Comparison of ENCODE assay signal across 9 cellular contexts in the genomic region with DNA sequence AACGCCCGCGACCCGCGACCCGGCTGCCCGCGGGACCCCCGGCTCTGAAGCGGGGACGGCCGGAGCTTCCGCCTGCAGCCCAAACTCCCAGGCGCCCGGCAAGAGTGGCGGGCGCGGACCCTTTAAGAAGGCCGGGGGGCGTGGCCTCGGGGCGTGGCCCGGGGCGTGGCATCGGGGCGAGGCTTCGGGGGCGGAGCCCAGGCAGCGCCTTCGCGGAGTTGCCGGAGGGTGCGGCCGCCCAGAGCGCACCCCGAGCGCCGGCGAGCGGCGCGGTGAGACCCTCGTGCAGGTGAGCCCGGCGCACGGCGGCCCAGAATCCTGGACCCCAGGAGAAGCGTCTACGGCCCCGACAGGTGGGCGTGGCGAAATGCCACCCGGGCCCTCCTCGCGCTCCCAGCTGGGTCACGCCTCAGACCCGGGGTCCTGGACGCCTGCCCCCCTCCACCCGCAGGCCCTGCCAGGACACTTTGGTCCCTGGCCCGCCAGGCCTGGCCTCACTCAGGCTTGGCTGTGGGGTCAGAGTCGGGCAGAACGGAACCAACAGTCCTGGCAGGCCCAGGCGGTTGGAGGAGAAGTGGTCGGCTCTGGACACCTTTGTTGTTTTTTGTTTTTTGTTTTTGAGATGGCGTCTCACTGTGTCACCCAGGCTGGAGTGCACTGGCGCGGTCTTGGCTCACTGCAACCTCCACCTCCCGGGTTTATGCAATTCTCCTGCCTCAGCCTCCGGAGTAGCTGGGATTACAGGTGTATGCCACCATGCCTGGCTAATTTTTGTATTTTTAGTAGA. TPM values are rescaled to one million over a fixed set of nuclear protein-coding genes. Genes with fewer than 3 reads are reported as not detected.
DNase-seq lines count a peak whose midpoint lies in the region; ATAC-seq, FAIRE-seq and TF ChIP-seq lines count a peak whose summit lies in the region.
"Had no signal": no experiment of that assay in that cellular context is flagged by ENCODE, and none has a peak within 500 bp of the region (broad histone marks: within the 10 kb centered on the region; RNA-seq: fewer than 3 reads in every experiment).

No MANE protein-coding gene starts in this region.

- peak overlapping the region; percentile 43 for H3K4me3 ChIP-seq in bronchial epithelial cell (ENCODE audit: low read depth, low read length)
- peak overlapping the region; percentile 38 to 61 (median 57) for H3K4me3 ChIP-seq in keratinocyte (ENCODE audit: control insufficient read depth in 2 of 3, extremely low read depth in 1 of 3, insufficient read depth in 2 of 3, low read depth in 1 of 3, low read length in 3 of 3)

- no peak; the same call in 1 of the 2 replicates for TF ChIP-seq CTCF in WTC11 (IDR thresholded peaks at IDR 0.05)
- no peak for TF ChIP-seq CTCF in bronchial epithelial cell (IDR thresholded peaks at IDR 0.05; ENCODE audit: insufficient read depth, low read length, severe bottlenecking)
- TF ChIP-seq CTCF in keratinocyte (optimal IDR thresholded peaks at IDR 0.05 in 1 of 3, IDR thresholded peaks at IDR 0.05 in 1 of 3, conservative IDR thresholded peaks at IDR 0.05 in 1 of 3; ENCODE audit: extremely low read depth in 1 of 3, insufficient read depth in 2 of 3, low read length in 3 of 3): no peak

- dilution Hi-C loops in keratinocyte (cut with MboI; ENCODE audit: extremely low pct_ligation_motif_present, low sequenced_read_pairs): no loop called here

- peak overlapping the region; percentile 82 for H3K4me2 ChIP-seq in keratinocyte (ENCODE audit: control insufficient read depth, extremely low read depth, insufficient read depth, low read depth, low read length)

- H3K9ac ChIP-seq in keratinocyte (ENCODE audit: control insufficient read depth, extremely low read depth, insufficient read depth, low read length): no peak overlapping the region

- peaks cover 24% of the 10 kb centered on the region for H3K4me1 ChIP-seq in keratinocyte (ENCODE audit: control insufficient read depth, extremely low read depth, insufficient read depth, low read length)

- H3K36me3 ChIP-seq in bronchial epithelial cell (ENCODE audit: control insufficient read depth, insufficient read depth, low read length) (peaks cover 2% of the 10 kb centered on the region), keratinocyte (ENCODE audit: control insufficient read depth in 2 of 2, extremely low read depth in 1 of 2, insufficient read depth in 2 of 2, low read length in 2 of 2) (peaks cover under 1 to 7% of the 10 kb centered on the region in 2 experiments)

- H3K27ac Mint-ChIP-seq in WTC11: no peak overlapping the region

- H3K36me3 Mint-ChIP-seq in WTC11: no peaks in the 10 kb centered on the region

- H3K9me3 Mint-ChIP-seq in WTC11: no peaks in the 10 kb centered on the region

- FAIRE-seq in bronchial epithelial cell (lab: Jason Lieb, UNC) (no peak), keratinocyte (lab: Jason Lieb, UNC) (no peak)
- FAIRE-seq: A204.1 had no signal

- H3K4me3 Mint-ChIP-seq in WTC11: peak overlapping the region; percentile 57

- H3K9me1 ChIP-seq in keratinocyte (ENCODE audit: control insufficient read depth, extremely low read depth, insufficient read depth, low read length): no peaks in the 10 kb centered on the region

- H3K79me2 ChIP-seq in keratinocyte (ENCODE audit: control insufficient read depth, insufficient read depth, low read length): no peaks in the 10 kb centered on the region

- POLR2A ChIA-PET in WTC11 (lab: Charles Lee): interaction anchor here (0.6 kb wide), 2 partner anchors 72 to 876 kb away, joined by 3 to 5 read pairs; no protein-coding TSS in a partner anchor

- H3K27me3 ChIP-seq in bronchial epithelial cell (ENCODE audit: control insufficient read depth, insufficient read depth, low read length) (peaks cover 1% of the 10 kb centered on the region), keratinocyte (ENCODE audit: control insufficient read depth, extremely low read depth, insufficient read depth, low read length) (peaks cover 31% of the 10 kb centered on the region)

- peak; percentile 94 for DNase-seq in DMS 273 (lab: John Stamatoyannopoulos, UW; ENCODE audit: unreplicated experiment)
- DNase-seq in DMS 273 treated with DMSO at 0.1 percent for 48 hours (lab: John Stamatoyannopoulos, UW): no peak
- DNase-seq in NCI-H1694 treated with DMSO at 0.1 percent for 48 hours (lab: John Stamatoyannopoulos, UW): peak; percentile 31
- DNase-seq in WTC11 (ENCODE audit: low spot score): peak; percentile 91
- peak; percentile 46 for DNase-seq in bronchial epithelial cell (ENCODE audit: low read depth)
- DNase-seq in keratinocyte (ENCODE audit: low read depth, low spot score): no peak
- DNase-seq in stimulated activated CD4-positive, alpha-beta T cell treated with anti-CD3 and anti-CD28 coated beads, Interleukin-15, amount 100 ng/mL, for 24 hours: peak; percentile 94

- peak overlapping the region; percentile 37 for H2AFZ ChIP-seq in keratinocyte (ENCODE audit: control insufficient read depth, low read length)

- CTCF ChIA-PET in WTC11 (lab: Charles Lee): interaction anchor here (1.0 to 4.0 kb wide), 16 partner anchors 12 to 232 kb away, joined by 3 to 20 read pairs (median 5); a partner anchor contains a TSS

- ATAC-seq in HG02678 (IDR thresholded peaks at IDR 0.05; ENCODE audit: unreplicated experiment) (peak; percentile 71), WTC11 (peak; percentile 65)

- no peaks in the 10 kb centered on the region for H3K9me3 ChIP-seq in keratinocyte (ENCODE audit: control insufficient read depth, low read depth, low read length)

- peaks cover 8% of the 10 kb centered on the region; the same call in 1 of the 2 replicates for H3K4me1 Mint-ChIP-seq in WTC11

- peaks cover 53% of the 10 kb centered on the region for H3K27me3 Mint-ChIP-seq in WTC11 (ENCODE audit: low read depth)

- H4K20me1 ChIP-seq in keratinocyte (ENCODE audit: control insufficient read depth, extremely low read depth, insufficient read depth, low read length): peaks cover 15% of the 10 kb centered on the region

- H3K27ac ChIP-seq in keratinocyte (ENCODE audit: control insufficient read depth, insufficient read depth, low read length): no peak overlapping the region

RNA-seq across cellular contexts. Expression of a gene that starts 14.4 kb away (rescaled TPM):
- not detected in 3 replicates for total RNA-seq in WTC11 (2021)
- total RNA-seq in bronchial epithelial cell: 9.0 and 14.6 TPM in 2 replicates
- polyA plus RNA-seq in keratinocyte: 0.22 to 0.45 TPM (median 0.32 TPM) in 3 replicates
- 3.1 TPM for polyA plus RNA-seq in keratinocyte (2011; ENCODE audit: low read depth)
- polyA plus RNA-seq in keratinocyte (2011; cell fraction: cytosol; rRNA removed): 0.27 and 0.56 TPM in 2 replicates
- 0.90 and 0.99 TPM in 2 replicates for polyA plus RNA-seq in keratinocyte (2011; cell fraction: nucleus; rRNA removed)
- 0.29 and 19.8 TPM in 2 replicates for polyA plus RNA-seq in keratinocyte (2012; ENCODE audit: low replicate concordance)
- polyA minus RNA-seq in keratinocyte: 0.56 TPM in 1 of 3 replicates, not detected in the others
- polyA minus RNA-seq in keratinocyte (2011; cell fraction: cytosol; rRNA and poly(A)+ RNA removed): not detected
- polyA minus RNA-seq in keratinocyte (2011; cell fraction: nucleus; rRNA and poly(A)+ RNA removed): 1.2 and 1.8 TPM in 2 replicates

RNA-seq across cellular contexts. Expression of a gene that starts 39.8 kb away (rescaled TPM):
- total RNA-seq in WTC11 (2021): 184 to 198 TPM (median 186 TPM) in 3 replicates
- total RNA-seq in bronchial epithelial cell: 117 and 132 TPM in 2 replicates
- 72.4 to 128 TPM (median 115 TPM) in 3 replicates for polyA plus RNA-seq in keratinocyte
- 39.1 TPM for polyA plus RNA-seq in keratinocyte (2011; ENCODE audit: low read depth)
- 16.3 and 42.4 TPM in 2 replicates for polyA plus RNA-seq in keratinocyte (2011; cell fraction: cytosol; rRNA removed)
- polyA plus RNA-seq in keratinocyte (2011; cell fraction: nucleus; rRNA removed): 502 and 631 TPM in 2 replicates
- polyA plus RNA-seq in keratinocyte (2012; ENCODE audit: low replicate concordance): 81.1 and 250 TPM in 2 replicates
- 138 to 307 TPM (median 166 TPM) in 3 replicates for polyA minus RNA-seq in keratinocyte
- 279 TPM for polyA minus RNA-seq in keratinocyte (2011; cell fraction: cytosol; rRNA and poly(A)+ RNA removed)
- 641 and 796 TPM in 2 replicates for polyA minus RNA-seq in keratinocyte (2011; cell fraction: nucleus; rRNA and poly(A)+ RNA removed)

RNA-seq across cellular contexts. Expression of a gene that starts 46.4 kb away (rescaled TPM):
- total RNA-seq in WTC11 (2021) (29.5 to 38.3 TPM (median 36.1 TPM) in 3 replicates), bronchial epithelial cell (18.2 and 25.7 TPM in 2 replicates)
- 222 to 711 TPM (median 246 TPM) in 3 replicates for polyA plus RNA-seq in keratinocyte
- 26.1 TPM for polyA plus RNA-seq in keratinocyte (2011; ENCODE audit: low read depth)
- 145 and 468 TPM in 2 replicates for polyA plus RNA-seq in keratinocyte (2011; cell fraction: cytosol; rRNA removed)
- 104 and 161 TPM in 2 replicates for polyA plus RNA-seq in keratinocyte (2011; cell fraction: nucleus; rRNA removed)
- 16.6 and 445 TPM in 2 replicates for polyA plus RNA-seq in keratinocyte (2012; ENCODE audit: low replicate concordance)
- polyA minus RNA-seq in keratinocyte: 93.8 to 242 TPM (median 129 TPM) in 3 replicates
- polyA minus RNA-seq in keratinocyte (2011; cell fraction: cytosol; rRNA and poly(A)+ RNA removed): 327 TPM
- polyA minus RNA-seq in keratinocyte (2011; cell fraction: nucleus; rRNA and poly(A)+ RNA removed): 62.5 and 82.8 TPM in 2 replicates

RNA-seq across cellular contexts. Expression of a gene that starts 56.2 kb away (rescaled TPM):
- total RNA-seq in WTC11 (2021) (13.9 to 17.8 TPM (median 14.0 TPM) in 3 replicates), bronchial epithelial cell (5.9 and 8.2 TPM in 2 replicates)
- 6.1 to 8.8 TPM (median 8.0 TPM) in 3 replicates for polyA plus RNA-seq in keratinocyte
- 3.2 TPM for polyA plus RNA-seq in keratinocyte (2011; ENCODE audit: low read depth)
- 3.5 and 10.1 TPM in 2 replicates for polyA plus RNA-seq in keratinocyte (2011; cell fraction: cytosol; rRNA removed)
- polyA plus RNA-seq in keratinocyte (2011; cell fraction: nucleus; rRNA removed): 19.2 and 30.8 TPM in 2 replicates
- 9.8 and 11.1 TPM in 2 replicates for polyA plus RNA-seq in keratinocyte (2012; ENCODE audit: low replicate concordance)
- polyA minus RNA-seq in keratinocyte: 2.4 to 4.1 TPM (median 3.7 TPM) in 3 replicates
- 8.4 TPM for polyA minus RNA-seq in keratinocyte (2011; cell fraction: cytosol; rRNA and poly(A)+ RNA removed)
- 9.0 and 9.5 TPM in 2 replicates for polyA minus RNA-seq in keratinocyte (2011; cell fraction: nucleus; rRNA and poly(A)+ RNA removed)

RNA-seq across cellular contexts. Expression of a gene that starts 59.8 kb away (rescaled TPM):
- total RNA-seq in WTC11 (2021) (4.5 to 10.7 TPM (median 8.3 TPM) in 3 replicates), bronchial epithelial cell (42.6 and 83.5 TPM in 2 replicates)
- polyA plus RNA-seq in keratinocyte: 3.0 to 14.7 TPM (median 3.1 TPM) in 3 replicates
- polyA plus RNA-seq in keratinocyte (2011; ENCODE audit: low read depth): 9.0 TPM
- 4.3 and 19.7 TPM in 2 replicates for polyA plus RNA-seq in keratinocyte (2011; cell fraction: cytosol; rRNA removed)
- polyA plus RNA-seq in keratinocyte (2011; cell fraction: nucleus; rRNA removed): 35.8 and 69.8 TPM in 2 replicates
- polyA plus RNA-seq in keratinocyte (2012; ENCODE audit: low replicate concordance): 4.7 and 19.6 TPM in 2 replicates
- polyA minus RNA-seq in keratinocyte: 0.35 to 0.79 TPM (median 0.76 TPM) in 3 replicates
- polyA minus RNA-seq in keratinocyte (2011; cell fraction: cytosol; rRNA and poly(A)+ RNA removed): 22.4 TPM
- polyA minus RNA-seq in keratinocyte (2011; cell fraction: nucleus; rRNA and poly(A)+ RNA removed): 5.4 and 11.4 TPM in 2 replicates

Comparison
In these comparisons a context has a peak if more than half of its experiments do, and no peak if none do; other contexts are left out.
1. DNase-seq: peak in DMS 273 (single experiment), NCI-H1694 treated with DMSO at 0.1 percent for 48 hours (single experiment), WTC11 (single experiment), bronchial epithelial cell (single experiment) and stimulated activated CD4-positive, alpha-beta T cell treated with anti-CD3 and anti-CD28 coated beads, Interleukin-15, amount 100 ng/mL, for 24 hours (single experiment); none in DMS 273 treated with DMSO at 0.1 percent for 48 hours (single experiment) and keratinocyte (single experiment).